ENCODE assay signal across 10 cellular contexts in genomic region chr2:233469261-233470006, GRCh38.
DNase-seq lines count a peak whose midpoint lies in the region; ATAC-seq and TF ChIP-seq lines count a peak whose summit lies in the region.
"Had no signal": no experiment of that assay in that cellular context is flagged by ENCODE, and none has a peak within 500 bp of the region (broad histone marks: within the 10 kb centered on the region; RNA-seq: fewer than 3 reads in every experiment).

No MANE protein-coding gene starts in this region.

- H4K91ac ChIP-seq in mesenchymal stem cell (ENCODE audit: low read length), result no peak overlapping the region

- H3K14ac ChIP-seq in mesenchymal stem cell (ENCODE audit: low read length in 2 of 2), result no peak overlapping the region

- H2BK5ac ChIP-seq in mesenchymal stem cell (ENCODE audit: low read depth, low read length, poor library complexity, severe bottlenecking), result no peak overlapping the region

- ATAC-seq in activated B cell treated with CpG ODN at 0.5 μM for 24 hours (ENCODE audit: low read depth), result no peak
- ATAC-seq in HG02759 (IDR thresholded peaks at IDR 0.05; ENCODE audit: unreplicated experiment), result no peak

- no peak overlapping the region for H3K18ac ChIP-seq in mesenchymal stem cell (ENCODE audit: low read depth in 1 of 2, low read length in 2 of 2)

- H3K27me3 ChIP-seq in dorsolateral prefrontal cortex (no peaks in the 10 kb centered on the region), mesenchymal stem cell (ENCODE audit: control insufficient read depth in 1 of 2, insufficient read depth in 1 of 2, low read length in 2 of 2) (no peaks in the 10 kb centered on the region)

- H3K9me3 ChIP-seq in mesenchymal stem cell (ENCODE audit: control insufficient read depth, low read length), result no peaks in the 10 kb centered on the region

- H3K23ac ChIP-seq in mesenchymal stem cell (ENCODE audit: low read length in 2 of 2), result no peak overlapping the region

- TF ChIP-seq CTCF in activated B cell treated with CpG ODN at 0.5 μM for 24 hours (IDR thresholded peaks at IDR 0.05), result no peak
- no peak for TF ChIP-seq CTCF in dorsolateral prefrontal cortex (IDR thresholded peaks at IDR 0.05 in 54 of 56, conservative IDR thresholded peaks at IDR 0.05 in 2 of 56; ENCODE audit: low read depth in 1 of 56, partially characterized antibody in 56 of 56)

- H3K79me1 ChIP-seq in mesenchymal stem cell (replicated peaks; ENCODE audit: low read length, poor library complexity, severe bottlenecking), result no peaks in the 10 kb centered on the region

- H2BK120ac ChIP-seq in mesenchymal stem cell (ENCODE audit: low read depth, low read length), result no peak overlapping the region

- H2AK5ac ChIP-seq in mesenchymal stem cell (ENCODE audit: low read length, severe bottlenecking), result no peak overlapping the region

- DNase-seq in activated B cell treated with CpG ODN at 0.5 μM for 24 hours (peak; percentile 7), dorsolateral prefrontal cortex (peak in 8 of 10 donors; percentile 28 to 71 (median 52)), mesenchymal stem cell (no peak), substantia nigra (lab: John Stamatoyannopoulos, UW) (peak in 38 of 49 donors; percentile 31 to 83 (median 70)), NCI-H82 treated with DMSO at 0.1 percent for 48 hours (lab: John Stamatoyannopoulos, UW; ENCODE audit: unreplicated experiment) (no peak), T-helper 9 cell (no peak)
- DNase-seq: NCI-H2171 treated with DMSO at 0.1 percent for 48 hours, SHP77 had no signal

- no peaks in the 10 kb centered on the region for H3K4me1 Mint-ChIP-seq in activated B cell treated with CpG ODN at 0.5 μM for 24 hours

- CTCF ChIA-PET in activated B cell treated with CpG ODN at 0.5 μM for 24 hours (lab: Charles Lee), result no interaction called here

- H2BK12ac ChIP-seq in mesenchymal stem cell (ENCODE audit: low read length in 2 of 2), result no peak overlapping the region

- no peaks in the 10 kb centered on the region for H3K27me3 Mint-ChIP-seq in activated B cell treated with CpG ODN at 0.5 μM for 24 hours
- H3K27me3 Mint-ChIP-seq: activated naive CD8-positive, alpha-beta T cell had no signal

- H3K36me3 ChIP-seq in mesenchymal stem cell (ENCODE audit: control insufficient read depth in 1 of 2, insufficient read depth in 2 of 2, low read depth in 1 of 2, low read length in 2 of 2), result peaks cover 23 to 71% of the 10 kb centered on the region in 2 experiments

- POLR2A ChIA-PET in activated B cell treated with CpG ODN at 0.5 μM for 24 hours (lab: Charles Lee), result no interaction called here

- intact Hi-C loops in activated B cell treated with CpG ODN at 0.5 μM for 24 hours (cut with micrococcal nuclease) (no loop called here), dorsolateral prefrontal cortex (cut with DNase I) (loop anchor here in 1 of 2 donors (10.0 kb wide), 1 partner anchor 95 kb away; the partner anchor contains the start of gene USP40)

- H3K4me1 ChIP-seq in mesenchymal stem cell (ENCODE audit: control insufficient read depth, insufficient read depth, low read depth, low read length), result peaks cover 4% of the 10 kb centered on the region

- H3K27ac ChIP-seq in dorsolateral prefrontal cortex, result peak overlapping the region; percentile 49 to 97 (median 89)
- H3K27ac ChIP-seq in mesenchymal stem cell (ENCODE audit: low read length, poor library complexity, severe bottlenecking), result no peak overlapping the region
- H3K27ac ChIP-seq in substantia nigra (ENCODE audit: low read depth, low read length, poor library complexity, severe bottlenecking), result peak overlapping the region; percentile 90

- H3K9ac ChIP-seq in mesenchymal stem cell (ENCODE audit: low read length), result peak overlapping the region; percentile 11

- no peak overlapping the region for H2AFZ ChIP-seq in mesenchymal stem cell (ENCODE audit: low read depth, low read length)

- WGBS in mesenchymal stem cell, result 94% methylated on average over 32 of the region's 32 CpGs

- no peak overlapping the region for H3K4ac ChIP-seq in mesenchymal stem cell (ENCODE audit: low read depth in 1 of 2, low read length in 2 of 2)

- H3K27ac Mint-ChIP-seq in activated B cell treated with CpG ODN at 0.5 μM for 24 hours, result no peak overlapping the region
- H3K27ac Mint-ChIP-seq: activated naive CD8-positive, alpha-beta T cell had no signal

- no peak overlapping the region for H2BK15ac ChIP-seq in mesenchymal stem cell (ENCODE audit: low read depth, poor library complexity, severe bottlenecking)

- H4K8ac ChIP-seq in mesenchymal stem cell (ENCODE audit: low read length), result no peak overlapping the region

- H3K36me3 Mint-ChIP-seq in activated B cell treated with CpG ODN at 0.5 μM for 24 hours (ENCODE audit: low read depth), result peaks cover 91% of the 10 kb centered on the region

- no peaks in the 10 kb centered on the region for H3K9me3 Mint-ChIP-seq in activated B cell treated with CpG ODN at 0.5 μM for 24 hours

- peak overlapping the region in 39 of 59 donors; percentile 0 to 42 (median 21) for H3K4me3 ChIP-seq in dorsolateral prefrontal cortex
- H3K4me3 ChIP-seq in mesenchymal stem cell (ENCODE audit: insufficient read depth in 1 of 2, low read depth in 1 of 2, low read length in 2 of 2), result no peak overlapping the region

- no peak overlapping the region for H3K4me2 ChIP-seq in mesenchymal stem cell (ENCODE audit: low read length, poor library complexity, severe bottlenecking)

- no peak overlapping the region for H3K4me3 Mint-ChIP-seq in activated B cell treated with CpG ODN at 0.5 μM for 24 hours
- H3K4me3 Mint-ChIP-seq: activated naive CD8-positive, alpha-beta T cell had no signal

Comparison
In these comparisons a context has a peak if more than half of its experiments do, and no peak if none do; other contexts are left out.
1. DNase-seq: peak in activated B cell treated with CpG ODN at 0.5 μM for 24 hours (single experiment), dorsolateral prefrontal cortex (8 of 10) and substantia nigra (38 of 49); none in mesenchymal stem cell (single experiment), NCI-H82 treated with DMSO at 0.1 percent for 48 hours (single experiment) and T-helper 9 cell (single experiment).
2. H3K4me3 ChIP-seq: peak in dorsolateral prefrontal cortex (39 of 59); none in mesenchymal stem cell (0 of 2).